In the genomic region with DNA sequence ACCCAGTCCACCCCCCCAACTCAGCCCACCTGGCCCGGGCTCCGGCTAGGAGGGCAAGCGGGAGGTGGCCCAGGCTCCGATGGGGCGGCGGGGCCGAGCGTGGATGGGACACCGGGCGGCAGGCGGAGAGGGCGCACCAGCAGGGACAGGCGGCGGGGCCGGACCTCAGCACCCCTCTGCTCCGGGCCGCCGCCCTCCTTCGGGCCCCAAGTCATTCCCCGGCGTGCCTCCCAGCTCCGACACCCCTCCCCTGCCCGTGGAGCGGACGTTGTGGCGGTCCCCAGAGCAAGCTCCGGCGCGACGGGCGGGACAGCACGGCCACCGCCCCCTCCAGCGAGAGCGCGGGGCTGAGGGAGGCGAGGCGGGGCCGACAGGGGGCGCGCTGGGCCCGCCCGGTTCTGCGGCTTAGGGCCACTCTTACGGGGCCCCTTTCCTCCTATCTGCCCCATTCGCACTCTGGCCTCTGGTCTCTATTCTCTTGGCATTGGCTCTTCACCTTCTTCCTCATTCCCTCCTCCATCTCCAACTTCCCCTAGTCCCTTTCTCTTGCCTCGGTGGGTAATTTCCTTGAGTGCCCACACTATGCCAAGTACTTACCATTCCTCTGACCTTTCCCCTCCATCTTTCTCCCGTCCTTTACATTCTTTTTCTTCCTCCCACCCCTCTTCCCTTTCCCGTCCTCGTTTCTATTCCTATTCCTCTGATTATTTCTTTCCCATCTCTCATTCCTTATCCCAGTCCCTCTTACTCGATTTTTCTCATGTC, we compare ENCODE assay signal across 9 cellular contexts. TPM values are rescaled to one million over a fixed set of nuclear protein-coding genes. Genes with fewer than 3 reads are reported as not detected.
DNase-seq lines count a peak whose midpoint lies in the region; ATAC-seq and TF ChIP-seq lines count a peak whose summit lies in the region.
"Had no signal": no experiment of that assay in that cellular context is flagged by ENCODE, and none has a peak within 500 bp of the region (broad histone marks: within the 10 kb centered on the region; RNA-seq: fewer than 3 reads in every experiment).

No MANE protein-coding gene starts in this region.

- POLR2A ChIA-PET in MCF 10A (lab: Yijun Ruan, JAX): no interaction called here

- DNase-seq in T-helper 9 cell: peak; percentile 58
- no peak for DNase-seq in MCF 10A (ENCODE audit: unreplicated experiment)
- DNase-seq in stimulated activated CD8-positive, alpha-beta memory T cell treated with anti-CD3 and anti-CD28 coated beads, Interleukin-15, amount 100 ng/mL, for 24 hours (ENCODE audit: low read depth): peak; percentile 51
- DNase-seq in GOT3 (lab: John Stamatoyannopoulos, UW): no peak
- no peak for DNase-seq in DMS79 (lab: John Stamatoyannopoulos, UW)

- H3K27ac ChIP-seq in liver (ENCODE audit: low read depth in 1 of 2, low read length in 2 of 2): no peak overlapping the region

- H3K9me3 ChIP-seq in liver (ENCODE audit: control insufficient read depth in 4 of 4, low read length in 3 of 4): no peaks in the 10 kb centered on the region

- H3K4me3 Mint-ChIP-seq in MCF 10A (ENCODE audit: unreplicated experiment): peak overlapping the region; percentile 38

- peak; percentile 52 for ATAC-seq in HG03521 (IDR thresholded peaks at IDR 0.05; ENCODE audit: unreplicated experiment)

- no TSS peak for BruUV-seq in MCF 10A (replicated peaks; lab: Mats Ljungman, UMichigan)

- H3K9me3 Mint-ChIP-seq in MCF 10A (ENCODE audit: unreplicated experiment): no peaks in the 10 kb centered on the region

- H3K36me3 Mint-ChIP-seq in MCF 10A (ENCODE audit: insufficient read depth, unreplicated experiment): no peaks in the 10 kb centered on the region

- TF ChIP-seq CTCF in MCF 10A (IDR thresholded peaks at IDR 0.05; ENCODE audit: unreplicated experiment): no peak
- peak; percentile 37 for TF ChIP-seq CTCF in liver (IDR thresholded peaks at IDR 0.05; ENCODE audit: low read depth, low read length, missing input control)

- CTCF ChIA-PET in MCF 10A (lab: Yijun Ruan, JAX): interaction anchor here (0.6 kb wide), 3 partner anchors 20 to 146 kb away, joined by 3 to 4 read pairs (median 3); no protein-coding TSS in a partner anchor

- peaks cover 35% of the 10 kb centered on the region for H3K27me3 Mint-ChIP-seq in MCF 10A (ENCODE audit: insufficient read depth, unreplicated experiment)

- H3K27me3 ChIP-seq in liver (ENCODE audit: control insufficient read depth in 4 of 4, insufficient read depth in 4 of 4, low read length in 3 of 4): peaks cover 5 to 14% (median 10%) of the 10 kb centered on the region in 4 donors

- H3K4me3 ChIP-seq in GM08714 (ENCODE audit: low read length) (peak overlapping the region; percentile 37), liver (ENCODE audit: low read depth in 1 of 3, low read length in 3 of 3) (peak overlapping the region in 1 of 3 donors; percentile 53)

- H3K27ac Mint-ChIP-seq in MCF 10A (ENCODE audit: low read depth, unreplicated experiment): no peak overlapping the region

- H3K4me1 Mint-ChIP-seq in MCF 10A (ENCODE audit: insufficient read depth, unreplicated experiment): no peaks in the 10 kb centered on the region

- WGBS in liver: 5% methylated on average over 51 of the region's 51 CpGs

- no peak overlapping the region for H3K9ac ChIP-seq in liver (ENCODE audit: low read depth in 1 of 2, low read length in 2 of 2)

- peaks cover 8 to 15% (median 12%) of the 10 kb centered on the region in 4 donors for H3K4me1 ChIP-seq in liver (ENCODE audit: control insufficient read depth in 4 of 4, insufficient read depth in 4 of 4, low read length in 3 of 4)

- no peaks in the 10 kb centered on the region for H3K36me3 ChIP-seq in liver (ENCODE audit: control insufficient read depth in 4 of 4, insufficient read depth in 3 of 4, low read depth in 1 of 4, low read length in 3 of 4)

- TF ChIP-seq RAD21 in liver (IDR thresholded peaks at IDR 0.05): no peak

- intact Hi-C loops in MCF 10A (cut with micrococcal nuclease): no loop called here

TF ChIP-seq in liver, 16 proteins besides CTCF, POLR2A, EP300 and RAD21:
- TF ChIP-seq, protein P1, sequence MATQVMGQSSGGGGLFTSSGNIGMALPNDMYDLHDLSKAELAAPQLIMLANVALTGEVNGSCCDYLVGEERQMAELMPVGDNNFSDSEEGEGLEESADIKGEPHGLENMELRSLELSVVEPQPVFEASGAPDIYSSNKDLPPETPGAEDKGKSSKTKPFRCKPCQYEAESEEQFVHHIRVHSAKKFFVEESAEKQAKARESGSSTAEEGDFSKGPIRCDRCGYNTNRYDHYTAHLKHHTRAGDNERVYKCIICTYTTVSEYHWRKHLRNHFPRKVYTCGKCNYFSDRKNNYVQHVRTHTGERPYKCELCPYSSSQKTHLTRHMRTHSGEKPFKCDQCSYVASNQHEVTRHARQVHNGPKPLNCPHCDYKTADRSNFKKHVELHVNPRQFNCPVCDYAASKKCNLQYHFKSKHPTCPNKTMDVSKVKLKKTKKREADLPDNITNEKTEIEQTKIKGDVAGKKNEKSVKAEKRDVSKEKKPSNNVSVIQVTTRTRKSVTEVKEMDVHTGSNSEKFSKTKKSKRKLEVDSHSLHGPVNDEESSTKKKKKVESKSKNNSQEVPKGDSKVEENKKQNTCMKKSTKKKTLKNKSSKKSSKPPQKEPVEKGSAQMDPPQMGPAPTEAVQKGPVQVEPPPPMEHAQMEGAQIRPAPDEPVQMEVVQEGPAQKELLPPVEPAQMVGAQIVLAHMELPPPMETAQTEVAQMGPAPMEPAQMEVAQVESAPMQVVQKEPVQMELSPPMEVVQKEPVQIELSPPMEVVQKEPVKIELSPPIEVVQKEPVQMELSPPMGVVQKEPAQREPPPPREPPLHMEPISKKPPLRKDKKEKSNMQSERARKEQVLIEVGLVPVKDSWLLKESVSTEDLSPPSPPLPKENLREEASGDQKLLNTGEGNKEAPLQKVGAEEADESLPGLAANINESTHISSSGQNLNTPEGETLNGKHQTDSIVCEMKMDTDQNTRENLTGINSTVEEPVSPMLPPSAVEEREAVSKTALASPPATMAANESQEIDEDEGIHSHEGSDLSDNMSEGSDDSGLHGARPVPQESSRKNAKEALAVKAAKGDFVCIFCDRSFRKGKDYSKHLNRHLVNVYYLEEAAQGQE (IDR thresholded peaks at IDR 0.05): no peak
- TF ChIP-seq HNF4G (IDR thresholded peaks at IDR 0.05) (no peak), EGR1 (IDR thresholded peaks at IDR 0.05; ENCODE audit: low read depth in 2 of 2) (no peak), TAF1 (conservative IDR thresholded peaks at IDR 0.05) (no peak), NR2F2 (IDR thresholded peaks at IDR 0.05) (no peak), SP1 (IDR thresholded peaks at IDR 0.05) (no peak), HNF4A (conservative IDR thresholded peaks at IDR 0.05) (no peak), GABPA (IDR thresholded peaks at IDR 0.05 in 1 of 2, conservative IDR thresholded peaks at IDR 0.05 in 1 of 2) (no peak), FOXA2 (IDR thresholded peaks at IDR 0.05) (no peak), RXRA (IDR thresholded peaks at IDR 0.05) (no peak), JUND (IDR thresholded peaks at IDR 0.05) (no peak), YY1 (IDR thresholded peaks at IDR 0.05) (no peak)
- TF ChIP-seq, protein P2, sequence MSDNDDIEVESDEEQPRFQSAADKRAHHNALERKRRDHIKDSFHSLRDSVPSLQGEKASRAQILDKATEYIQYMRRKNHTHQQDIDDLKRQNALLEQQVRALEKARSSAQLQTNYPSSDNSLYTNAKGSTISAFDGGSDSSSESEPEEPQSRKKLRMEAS (IDR thresholded peaks at IDR 0.05): no peak
- TF ChIP-seq, protein P3, sequence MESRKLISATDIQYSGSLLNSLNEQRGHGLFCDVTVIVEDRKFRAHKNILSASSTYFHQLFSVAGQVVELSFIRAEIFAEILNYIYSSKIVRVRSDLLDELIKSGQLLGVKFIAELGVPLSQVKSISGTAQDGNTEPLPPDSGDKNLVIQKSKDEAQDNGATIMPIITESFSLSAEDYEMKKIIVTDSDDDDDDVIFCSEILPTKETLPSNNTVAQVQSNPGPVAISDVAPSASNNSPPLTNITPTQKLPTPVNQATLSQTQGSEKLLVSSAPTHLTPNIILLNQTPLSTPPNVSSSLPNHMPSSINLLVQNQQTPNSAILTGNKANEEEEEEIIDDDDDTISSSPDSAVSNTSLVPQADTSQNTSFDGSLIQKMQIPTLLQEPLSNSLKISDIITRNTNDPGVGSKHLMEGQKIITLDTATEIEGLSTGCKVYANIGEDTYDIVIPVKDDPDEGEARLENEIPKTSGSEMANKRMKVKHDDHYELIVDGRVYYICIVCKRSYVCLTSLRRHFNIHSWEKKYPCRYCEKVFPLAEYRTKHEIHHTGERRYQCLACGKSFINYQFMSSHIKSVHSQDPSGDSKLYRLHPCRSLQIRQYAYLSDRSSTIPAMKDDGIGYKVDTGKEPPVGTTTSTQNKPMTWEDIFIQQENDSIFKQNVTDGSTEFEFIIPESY (IDR thresholded peaks at IDR 0.05): no peak

RNA-seq across cellular contexts. Expression of a gene that starts 0.7 kb away (rescaled TPM):
- total RNA-seq in MCF 10A (2022) (not detected in 2 replicates), liver (not detected)
- polyA plus RNA-seq in liver: not detected
- polyA plus RNA-seq: adipose tissue had no signal

RNA-seq across cellular contexts. Expression of a gene that starts 18.8 kb away (rescaled TPM):
- total RNA-seq in MCF 10A (2022) (not detected in 2 replicates), liver (not detected)
- polyA plus RNA-seq in liver: not detected
- polyA plus RNA-seq: adipose tissue had no signal

RNA-seq across cellular contexts. Expression of a gene that starts 42.1 kb away (rescaled TPM):
- total RNA-seq in MCF 10A (2022) (not detected in 2 replicates), liver (not detected)
- not detected for polyA plus RNA-seq in liver
- polyA plus RNA-seq: adipose tissue had no signal

RNA-seq across cellular contexts. Expression of a gene that starts 58.8 kb away (rescaled TPM):
- total RNA-seq in MCF 10A (2022) (47.3 and 72.4 TPM in 2 replicates), liver (10 to 100 TPM; 11.2 to 15.6 TPM)
- 1 to 10 TPM; 6.3 to 9.9 TPM for polyA plus RNA-seq in liver

Comparison
In these comparisons a context has a peak if more than half of its experiments do, and no peak if none do; other contexts are left out.
1. DNase-seq: peak in T-helper 9 cell (single experiment) and stimulated activated CD8-positive, alpha-beta memory T cell treated with anti-CD3 and anti-CD28 coated beads, Interleukin-15, amount 100 ng/mL, for 24 hours (single experiment); none in MCF 10A (single experiment), GOT3 (single experiment) and DMS79 (single experiment).